In genomic region chr20:32336918-32337347, GRCh38 we compare ENCODE assay signal across 8 cellular contexts. TPM values are rescaled to one million over a fixed set of nuclear protein-coding genes. Genes with fewer than 3 reads are reported as not detected.
DNase-seq lines count a peak whose midpoint lies in the region; ATAC-seq, FAIRE-seq and TF ChIP-seq lines count a peak whose summit lies in the region.

No MANE protein-coding gene starts in this region.

- TF ChIP-seq POLR2A in uterus (IDR thresholded peaks at IDR 0.05) = no peak

- CTCF ChIA-PET in activated B cell treated with CpG ODN at 0.5 μM for 24 hours (lab: Charles Lee) = interaction anchor here (0.8 to 1.8 kb wide), 9 partner anchors 18 to 316 kb away, joined by 3 to 9 read pairs (median 4); partner anchors contain the start of gene ASXL1

- H3K4me3 Mint-ChIP-seq in activated B cell treated with CpG ODN at 0.5 μM for 24 hours = no peak overlapping the region
- no peak overlapping the region for H3K4me3 Mint-ChIP-seq in activated T-helper 1 cell treated with anti-CD3 and anti-CD28 coated beads, Interleukin-12 subunit alpha, Interleukin-12 subunit beta, Interleukin-2, Interleukin-4 antibody, amounts not matched to agents 30 ng/mL and 10 ng/mL and 1 ng/mL, durations not matched to agents 14 hours and 24 hours and 36 hours
- no peak overlapping the region for H3K4me3 Mint-ChIP-seq in effector memory CD8-positive, alpha-beta T cell

- peak; percentile 55 for TF ChIP-seq CTCF in activated B cell treated with CpG ODN at 0.5 μM for 24 hours (IDR thresholded peaks at IDR 0.05)
- peak; percentile 25 to 54 (median 40) for TF ChIP-seq CTCF in uterus (IDR thresholded peaks at IDR 0.05)

- peaks cover 47% of the 10 kb centered on the region for H3K4me1 Mint-ChIP-seq in activated B cell treated with CpG ODN at 0.5 μM for 24 hours
- H3K4me1 Mint-ChIP-seq in activated T-helper 1 cell treated with anti-CD3 and anti-CD28 coated beads, Interleukin-12 subunit alpha, Interleukin-12 subunit beta, Interleukin-2, Interleukin-4 antibody, amounts not matched to agents 30 ng/mL and 10 ng/mL and 1 ng/mL, durations not matched to agents 14 hours and 24 hours and 36 hours (ENCODE audit: low read depth) = peaks cover 39% of the 10 kb centered on the region
- H3K4me1 Mint-ChIP-seq in effector memory CD8-positive, alpha-beta T cell (ENCODE audit: low read depth in 2 of 2) = peaks cover 29 to 32% of the 10 kb centered on the region in 2 donors

- ATAC-seq in activated B cell treated with CpG ODN at 0.5 μM for 24 hours (ENCODE audit: low read depth) (peak; percentile 64), GM21529 (IDR thresholded peaks at IDR 0.05; ENCODE audit: unreplicated experiment) (no peak)
- ATAC-seq in effector memory CD8-positive, alpha-beta T cell (replicated peaks) = no peak

- H3K9me3 ChIP-seq in uterus = no peaks in the 10 kb centered on the region

- no peaks in the 10 kb centered on the region for H3K27me3 ChIP-seq in uterus

- POLR2A ChIA-PET in activated B cell treated with CpG ODN at 0.5 μM for 24 hours (lab: Charles Lee) = interaction anchor here (0.5 to 4.6 kb wide), 5 partner anchors 15 to 41 kb away, joined by 3 to 40 read pairs (median 3); partner anchors contain the start of gene ASXL1

- no peaks in the 10 kb centered on the region for H3K9me3 Mint-ChIP-seq in activated B cell treated with CpG ODN at 0.5 μM for 24 hours
- no peaks in the 10 kb centered on the region for H3K9me3 Mint-ChIP-seq in activated T-helper 1 cell treated with anti-CD3 and anti-CD28 coated beads, Interleukin-12 subunit alpha, Interleukin-12 subunit beta, Interleukin-2, Interleukin-4 antibody, amounts not matched to agents 30 ng/mL and 10 ng/mL and 1 ng/mL, durations not matched to agents 14 hours and 24 hours and 36 hours
- H3K9me3 Mint-ChIP-seq in effector memory CD8-positive, alpha-beta T cell = no peaks in the 10 kb centered on the region

- no peaks in the 10 kb centered on the region for H3K36me3 ChIP-seq in uterus

- peak; percentile 45 for FAIRE-seq in G401.6 (lab: Jason Lieb, UNC)

- no peak overlapping the region for H3K4me3 ChIP-seq in uterus

- H3K27ac ChIP-seq in uterus = no peak overlapping the region

- intact Hi-C loops in activated B cell treated with CpG ODN at 0.5 μM for 24 hours (cut with micrococcal nuclease) (loop anchor here (1.0 to 5.0 kb wide), 7 partner anchors 18 to 316 kb away; no protein-coding TSS in a partner anchor), uterus (cut with DNase I; ENCODE audit: low total_unique reads) (no loop called here)
- intact Hi-C loops in activated T-helper 1 cell treated with anti-CD3 and anti-CD28 coated beads, Interleukin-12 subunit alpha, Interleukin-12 subunit beta, Interleukin-2, Interleukin-4 antibody, amounts not matched to agents 30 ng/mL and 10 ng/mL and 1 ng/mL, durations not matched to agents 14 hours and 24 hours and 36 hours (cut with micrococcal nuclease) = loop anchor here (1.0 to 2.0 kb wide), 3 partner anchors 50 to 316 kb away; no protein-coding TSS in a partner anchor

- H3K36me3 Mint-ChIP-seq in activated B cell treated with CpG ODN at 0.5 μM for 24 hours (ENCODE audit: low read depth) = peaks cover 34% of the 10 kb centered on the region
- peaks cover 35% of the 10 kb centered on the region for H3K36me3 Mint-ChIP-seq in activated T-helper 1 cell treated with anti-CD3 and anti-CD28 coated beads, Interleukin-12 subunit alpha, Interleukin-12 subunit beta, Interleukin-2, Interleukin-4 antibody, amounts not matched to agents 30 ng/mL and 10 ng/mL and 1 ng/mL, durations not matched to agents 14 hours and 24 hours and 36 hours (ENCODE audit: low read depth)
- H3K36me3 Mint-ChIP-seq in effector memory CD8-positive, alpha-beta T cell (ENCODE audit: insufficient read depth) = peaks cover 11% of the 10 kb centered on the region

- DNase-seq in LoVo (ENCODE audit: low spot score) = peak; percentile 31
- DNase-seq in activated B cell treated with CpG ODN at 0.5 μM for 24 hours = no peak
- DNase-seq in kidney glomerular epithelial cell (lab: John Stamatoyannopoulos, UW) = peak; percentile 7
- no peak for DNase-seq in uterus
- no peak for DNase-seq in activated T-helper 1 cell treated with anti-CD3 and anti-CD28 coated beads, Interleukin-12 subunit alpha, Interleukin-12 subunit beta, Interleukin-2, Interleukin-4 antibody, amounts not matched to agents 30 ng/mL and 10 ng/mL and 1 ng/mL, durations not matched to agents 14 hours and 24 hours and 36 hours (ENCODE audit: low spot score)
- no peak for DNase-seq in effector memory CD8-positive, alpha-beta T cell

- no peaks in the 10 kb centered on the region for H3K27me3 Mint-ChIP-seq in activated B cell treated with CpG ODN at 0.5 μM for 24 hours
- no peaks in the 10 kb centered on the region for H3K27me3 Mint-ChIP-seq in activated T-helper 1 cell treated with anti-CD3 and anti-CD28 coated beads, Interleukin-12 subunit alpha, Interleukin-12 subunit beta, Interleukin-2, Interleukin-4 antibody, amounts not matched to agents 30 ng/mL and 10 ng/mL and 1 ng/mL, durations not matched to agents 14 hours and 24 hours and 36 hours (ENCODE audit: insufficient read depth)
- no peaks in the 10 kb centered on the region for H3K27me3 Mint-ChIP-seq in effector memory CD8-positive, alpha-beta T cell

- H3K27ac Mint-ChIP-seq in activated B cell treated with CpG ODN at 0.5 μM for 24 hours = peak overlapping the region; percentile 66
- no peak overlapping the region for H3K27ac Mint-ChIP-seq in activated T-helper 1 cell treated with anti-CD3 and anti-CD28 coated beads, Interleukin-12 subunit alpha, Interleukin-12 subunit beta, Interleukin-2, Interleukin-4 antibody, amounts not matched to agents 30 ng/mL and 10 ng/mL and 1 ng/mL, durations not matched to agents 14 hours and 24 hours and 36 hours
- peak overlapping the region in 1 of 2 donors; percentile 28 for H3K27ac Mint-ChIP-seq in effector memory CD8-positive, alpha-beta T cell

- no peaks in the 10 kb centered on the region for H3K4me1 ChIP-seq in uterus

RNA-seq across cellular contexts. Expression of gene ASXL1, which starts 21.2 kb away (rescaled TPM):
- total RNA-seq in activated B cell treated with CpG ODN at 0.5 μM for 24 hours = 145 and 169 TPM in 2 replicates
- total RNA-seq in uterus = 100 to 1,000 TPM in 2 of 4 donors, 10 to 100 TPM in 2; 69.1 to 116 (median 102) TPM
- 136 and 142 TPM in 2 replicates for total RNA-seq in activated T-helper 1 cell treated with anti-CD3 and anti-CD28 coated beads, Interleukin-12 subunit alpha, Interleukin-12 subunit beta, Interleukin-2, Interleukin-4 antibody, amounts not matched to agents 30 ng/mL and 10 ng/mL and 1 ng/mL, durations not matched to agents 14 hours and 24 hours and 36 hours

RNA-seq across cellular contexts. Expression of gene KIF3B, which starts 59.5 kb away (rescaled TPM):
- total RNA-seq in activated B cell treated with CpG ODN at 0.5 μM for 24 hours (25.9 and 28.4 TPM in 2 replicates), uterus (10 to 100 TPM in 2 of 4 donors, 1 to 10 TPM in 2; 3.2 to 34.2 (median 16.7) TPM)
- 38.1 and 39.1 TPM in 2 replicates for total RNA-seq in activated T-helper 1 cell treated with anti-CD3 and anti-CD28 coated beads, Interleukin-12 subunit alpha, Interleukin-12 subunit beta, Interleukin-2, Interleukin-4 antibody, amounts not matched to agents 30 ng/mL and 10 ng/mL and 1 ng/mL, durations not matched to agents 14 hours and 24 hours and 36 hours

Comparison
In these comparisons a context has a peak if more than half of its experiments do, and no peak if none do; other contexts are left out.
1. DNase-seq: peak in LoVo (single experiment) and kidney glomerular epithelial cell (single experiment); none in activated B cell treated with CpG ODN at 0.5 μM for 24 hours (single experiment), uterus (0 of 2), activated T-helper 1 cell treated with anti-CD3 and anti-CD28 coated beads, Interleukin-12 subunit alpha, Interleukin-12 subunit beta, Interleukin-2, Interleukin-4 antibody, amounts not matched to agents 30 ng/mL and 10 ng/mL and 1 ng/mL, durations not matched to agents 14 hours and 24 hours and 36 hours (single experiment) and effector memory CD8-positive, alpha-beta T cell (0 of 3).